Comparison of ENCODE assay signal across 8 cellular contexts in genomic region chr9:136965771-136966484, GRCh38. TPM values are rescaled to one million over a fixed set of nuclear protein-coding genes. Genes with fewer than 3 reads are reported as not detected.
DNase-seq lines count a peak whose midpoint lies in the region; TF ChIP-seq lines count a peak whose summit lies in the region.
"Had no signal": no experiment of that assay in that cellular context is flagged by ENCODE, and none has a peak within 500 bp of the region (broad histone marks: within the 10 kb centered on the region; RNA-seq: fewer than 3 reads in every experiment).

No MANE protein-coding gene starts in this region.

- no peaks in the 10 kb centered on the region for H3K36me3 Mint-ChIP-seq in endodermal cell (ENCODE audit: low read depth)

- TF ChIP-seq CTCF in GM12865 (IDR thresholded peaks at IDR 0.05; ENCODE audit: insufficient read depth, low read depth, low read length, missing control alignments) (no peak), dorsolateral prefrontal cortex (IDR thresholded peaks at IDR 0.05 in 54 of 56, conservative IDR thresholded peaks at IDR 0.05 in 2 of 56; ENCODE audit: low read depth in 1 of 56, partially characterized antibody in 56 of 56) (peak in 3 of 56 donors; percentile 17 to 32 (median 18)), endodermal cell (conservative IDR thresholded peaks at IDR 0.05) (no peak)

- H3K9me3 ChIP-seq in endodermal cell (ENCODE audit: control insufficient read depth, low read length): no peaks in the 10 kb centered on the region

- no peak overlapping the region for H3K4me3 Mint-ChIP-seq in endodermal cell

- H3K4me1 ChIP-seq in endodermal cell (ENCODE audit: control insufficient read depth, insufficient read depth, low read length): no peaks in the 10 kb centered on the region

- DNase-seq in GM12865 (ENCODE audit: low read depth) (peak; percentile 58), SK-MEL-5 (ENCODE audit: low read depth, low spot score) (peak; percentile 78), dorsolateral prefrontal cortex (peak in 7 of 10 donors; percentile 62 to 86 (median 81)), retina (peak; percentile 69), DMS 273 (lab: John Stamatoyannopoulos, UW; ENCODE audit: unreplicated experiment) (no peak), NCI-H226 (no peak), endodermal cell (no peak)
- DNase-seq: NCI-H1105 treated with DMSO at 0.1 percent for 48 hours had no signal

- H3K27ac Mint-ChIP-seq in endodermal cell: no peak overlapping the region

- peaks cover 1% of the 10 kb centered on the region for H3K27me3 Mint-ChIP-seq in endodermal cell (ENCODE audit: insufficient read depth)

- no peaks in the 10 kb centered on the region for H3K27me3 ChIP-seq in dorsolateral prefrontal cortex
- no peaks in the 10 kb centered on the region for H3K27me3 ChIP-seq in endodermal cell (ENCODE audit: control insufficient read depth, insufficient read depth, low read length, poor library complexity, severe bottlenecking)

- H3K9ac ChIP-seq in endodermal cell (ENCODE audit: extremely low read depth, low read length, poor library complexity, severe bottlenecking): no peak overlapping the region

- H3K4me3 ChIP-seq in GM12865 (ENCODE audit: low read depth, low read length) (no peak overlapping the region), dorsolateral prefrontal cortex (peak overlapping the region in 45 of 59 donors; percentile 1 to 51 (median 25)), endodermal cell (ENCODE audit: low read length) (no peak overlapping the region)

- in situ Hi-C loops in SK-MEL-5 (cut with HindIII; ENCODE audit: low pct_unique_long_range_greater_than_20kb, low sequenced_read_pairs): no loop called here

- intact Hi-C loops in dorsolateral prefrontal cortex (cut with DNase I): no loop called here

- H3K27ac ChIP-seq in dorsolateral prefrontal cortex (peak overlapping the region in 57 of 59 donors; percentile 13 to 91 (median 78)), endodermal cell (ENCODE audit: low read depth, low read length) (no peak overlapping the region)

- H3K4me1 Mint-ChIP-seq in endodermal cell: peaks cover 8% of the 10 kb centered on the region

- H3K36me3 ChIP-seq in endodermal cell (ENCODE audit: control insufficient read depth, insufficient read depth, low read length): no peaks in the 10 kb centered on the region

- H3K9me3 Mint-ChIP-seq in endodermal cell: no peaks in the 10 kb centered on the region

- 72 to 75% methylated on average over 17 to 23 of the region's 23 CpGs for WGBS in endodermal cell (ENCODE audit: insufficient coverage in 1 of 2, insufficient read length in 1 of 2), 2 experiments

RNA-seq across cellular contexts. Expression of gene PTGDS, which starts 11.4 kb away (rescaled TPM):
- total RNA-seq in SK-MEL-5 (2014; rRNA removed; shearing (Covaris generic)): not detected in 2 replicates
- polyA plus RNA-seq in SK-MEL-5 (2015; cell fraction: cytosol; rRNA removed): 0.24 TPM in 1 of 2 replicates, not detected in the other
- polyA plus RNA-seq in SK-MEL-5 (2015; cell fraction: nucleus; rRNA removed): not detected in 2 replicates
- total RNA-seq in dorsolateral prefrontal cortex (1,000 to 10,000 TPM; 1,122 to 4,894 (median 2,197) TPM), endodermal cell (10 to 100 TPM; 13.8 to 22.1 TPM)
- 2.4 TPM for polyA plus RNA-seq in endodermal cell (2013, experiment 1 of 2)
- 2.3 TPM for polyA plus RNA-seq in endodermal cell (2013, experiment 2 of 2)

RNA-seq across cellular contexts. Expression of gene LCN12, which starts 13.9 kb away (rescaled TPM):
- total RNA-seq in SK-MEL-5 (2014; rRNA removed; shearing (Covaris generic)): not detected in 2 replicates
- polyA plus RNA-seq in SK-MEL-5 (2015; cell fraction: cytosol; rRNA removed): not detected in 2 replicates
- polyA plus RNA-seq in SK-MEL-5 (2015; cell fraction: nucleus; rRNA removed): 1.0 and 3.6 TPM in 2 replicates
- total RNA-seq in dorsolateral prefrontal cortex (10 to 100 TPM in 108 of 120 experiments, 1 to 10 TPM in 12; 5.2 to 34.4 (median 16.7) TPM), endodermal cell (1 to 10 TPM; 2.1 to 4.4 TPM)
- 0.85 TPM for polyA plus RNA-seq in endodermal cell (2013, experiment 1 of 2)
- polyA plus RNA-seq in endodermal cell (2013, experiment 2 of 2): 0.41 TPM

RNA-seq across cellular contexts. Expression of gene LCNL1, which starts 16.9 kb away (rescaled TPM):
- not detected in 2 replicates for total RNA-seq in SK-MEL-5 (2014; rRNA removed; shearing (Covaris generic))
- not detected in 2 replicates for polyA plus RNA-seq in SK-MEL-5 (2015; cell fraction: cytosol; rRNA removed)
- polyA plus RNA-seq in SK-MEL-5 (2015; cell fraction: nucleus; rRNA removed): not detected in 2 replicates
- 10 to 100 TPM in 119 of 120 experiments, 1 to 10 TPM in 1; 9.8 to 81.8 (median 27.3) TPM for total RNA-seq in dorsolateral prefrontal cortex
- 1 to 10 TPM; 1.4 to 2.2 TPM for total RNA-seq in endodermal cell
- 0.39 TPM for polyA plus RNA-seq in endodermal cell (2013, experiment 1 of 2)
- polyA plus RNA-seq in endodermal cell (2013, experiment 2 of 2): 0.29 TPM

RNA-seq across cellular contexts. Expression of gene C8G, which starts 20.9 kb away (rescaled TPM):
- 0.45 and 0.53 TPM in 2 replicates for total RNA-seq in SK-MEL-5 (2014; rRNA removed; shearing (Covaris generic))
- 0.70 and 4.2 TPM in 2 replicates for polyA plus RNA-seq in SK-MEL-5 (2015; cell fraction: cytosol; rRNA removed)
- 2.2 and 15.1 TPM in 2 replicates for polyA plus RNA-seq in SK-MEL-5 (2015; cell fraction: nucleus; rRNA removed)
- total RNA-seq in dorsolateral prefrontal cortex (1 to 10 TPM in 95 of 120 experiments, under 1 TPM in 1, not detected in 24; 1.00 to 6.0 (median 2.2) TPM), endodermal cell (1 to 10 TPM; 1.2 to 1.6 TPM)
- polyA plus RNA-seq in endodermal cell (2013, experiment 1 of 2): not detected
- not detected for polyA plus RNA-seq in endodermal cell (2013, experiment 2 of 2)

RNA-seq across cellular contexts. Expression of gene FBXW5, which starts 21.4 kb away (rescaled TPM):
- total RNA-seq in SK-MEL-5 (2014; rRNA removed; shearing (Covaris generic)): 141 and 174 TPM in 2 replicates
- polyA plus RNA-seq in SK-MEL-5 (2015; cell fraction: cytosol; rRNA removed): 148 and 150 TPM in 2 replicates
- polyA plus RNA-seq in SK-MEL-5 (2015; cell fraction: nucleus; rRNA removed): 756 and 926 TPM in 2 replicates
- total RNA-seq in dorsolateral prefrontal cortex (100 to 1,000 TPM in 22 of 120 experiments, 10 to 100 TPM in 98; 66.7 to 121 (median 89.9) TPM), endodermal cell (10 to 100 TPM; 64.2 to 76.5 TPM)
- 50.4 TPM for polyA plus RNA-seq in endodermal cell (2013, experiment 1 of 2)
- 46.9 TPM for polyA plus RNA-seq in endodermal cell (2013, experiment 2 of 2)

Comparison
In these comparisons a context has a peak if more than half of its experiments do, and no peak if none do; other contexts are left out.
1. DNase-seq: peak in GM12865 (single experiment), SK-MEL-5 (single experiment), dorsolateral prefrontal cortex (7 of 10) and retina (single experiment); none in DMS 273 (single experiment), NCI-H226 (single experiment) and endodermal cell (single experiment).
2. H3K4me3 ChIP-seq: peak in dorsolateral prefrontal cortex (45 of 59); none in GM12865 (single experiment) and endodermal cell (single experiment).
3. RNA of gene PTGDS, which starts 11.4 kb away (total RNA-seq): 1,122 to 4,894 TPM in dorsolateral prefrontal cortex; 13.8 to 22.1 TPM in endodermal cell and not detected in SK-MEL-5; every median in the first group is over 10 times any median in the second.